25 cellular contexts compared by ENCODE assay signal in the genomic region with DNA sequence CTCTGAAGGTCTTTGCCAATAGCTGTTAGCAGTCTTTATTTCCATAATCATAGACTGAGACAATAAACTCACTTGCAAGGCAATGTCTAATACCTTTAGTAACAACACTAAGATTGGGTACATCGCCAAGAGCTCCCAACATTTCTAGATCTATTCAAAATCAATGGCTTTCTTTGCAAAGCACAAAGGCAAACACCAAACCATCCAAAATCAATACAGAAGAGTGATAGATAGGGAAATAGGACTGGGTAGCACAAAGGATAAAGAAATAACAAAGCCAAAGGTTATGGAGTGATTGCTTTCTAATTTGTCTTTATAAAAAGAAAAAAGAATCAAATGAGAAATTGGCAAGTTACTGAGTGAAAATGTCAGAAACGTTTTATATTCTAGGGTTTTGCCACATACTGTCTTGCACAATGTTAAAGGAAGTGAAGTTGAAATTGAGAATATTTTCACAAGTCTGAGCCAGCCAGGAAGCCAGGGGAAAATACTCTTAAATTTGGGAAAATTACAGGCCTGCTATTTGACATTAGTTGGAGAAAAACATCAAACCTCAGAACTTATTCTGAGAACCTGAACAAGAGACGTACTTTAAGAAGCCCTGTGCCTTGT. TPM values are rescaled to one million over a fixed set of nuclear protein-coding genes. Genes with fewer than 3 reads are reported as not detected.
DNase-seq lines count a peak whose midpoint lies in the region; ATAC-seq, FAIRE-seq and TF ChIP-seq lines count a peak whose summit lies in the region.
"Had no signal": no experiment of that assay in that cellular context is flagged by ENCODE, and none has a peak within 500 bp of the region (broad histone marks: within the 10 kb centered on the region; RNA-seq: fewer than 3 reads in every experiment).

No MANE protein-coding gene starts in this region.

- H2AFZ ChIP-seq in GM23248: no peak overlapping the region
- H2AFZ ChIP-seq: hepatocyte had no signal

- no peak overlapping the region for H3K9ac ChIP-seq in subcutaneous abdominal adipose tissue (ENCODE audit: low read length in 5 of 5)
- H3K9ac ChIP-seq in GM23248: no peak overlapping the region

- no peaks in the 10 kb centered on the region for H4K20me1 ChIP-seq in GM23248 (ENCODE audit: insufficient read depth)

- H3K4me2 ChIP-seq in GM23248 (ENCODE audit: unreplicated experiment): no peak overlapping the region
- H3K4me2 ChIP-seq: hepatocyte had no signal

- DNase-seq in RWPE2 (ENCODE audit: low spot score) (no peak), bronchial epithelial cell (ENCODE audit: low read depth) (peak; percentile 15), iris pigment epithelial cell (ENCODE audit: low read depth) (peak; percentile 33), GM23248 (no peak), DMS 273 (lab: John Stamatoyannopoulos, UW; ENCODE audit: unreplicated experiment) (no peak)
- DNase-seq: activated B cell treated with CpG ODN at 0.5 μM for 24 hours; activated CD4-positive, alpha-beta T cell treated with anti-CD3 and anti-CD28 coated beads, Interleukin-2, amount 10 ng/mL, durations not matched to agents 7 days and 5 days; Karpas-422; left cardiac atrium; mesendoderm; NCI-H2107; NCI-H446; NCI-H774; small intestine; stimulated activated naive B cell treated with anti-CD40 and anti-IgM and Interleukin-4, amounts not matched to agents 10 μg/mL and 1 μg/mL and 100 μg/mL, for 72 hours; upper lobe of right lung had no signal

- H3K27ac ChIP-seq in RWPE2 (ENCODE audit: poor library complexity, severe bottlenecking): peak overlapping the region; percentile 96
- peak overlapping the region; percentile 59 for H3K27ac ChIP-seq in subcutaneous abdominal adipose tissue (ENCODE audit: low read depth, low read length)
- no peak overlapping the region for H3K27ac ChIP-seq in GM23248
- H3K27ac ChIP-seq: C4-2B, gastroesophageal sphincter, hepatocyte, neutrophil, SJSA1, upper lobe of right lung had no signal

- peaks cover 24% of the 10 kb centered on the region for H3F3A ChIP-seq in GM23248 (ENCODE audit: insufficient read depth)

- no peak overlapping the region for H3K4me3 ChIP-seq in RWPE2 (ENCODE audit: severe bottlenecking)
- H3K4me3 ChIP-seq in bronchial epithelial cell (ENCODE audit: low read depth, low read length): no peak overlapping the region
- H3K4me3 ChIP-seq in subcutaneous abdominal adipose tissue (ENCODE audit: low read depth in 1 of 5, low read length in 5 of 5): no peak overlapping the region
- no peak overlapping the region for H3K4me3 ChIP-seq in GM23248
- H3K4me3 ChIP-seq: gastroesophageal sphincter, hepatocyte, SJSA1, upper lobe of right lung had no signal

- H3K9me3 ChIP-seq in RWPE2 (ENCODE audit: severe bottlenecking) (no peaks in the 10 kb centered on the region), subcutaneous abdominal adipose tissue (ENCODE audit: control insufficient read depth in 5 of 5, low read length in 5 of 5) (no peaks in the 10 kb centered on the region), GM23248 (ENCODE audit: low read depth) (no peaks in the 10 kb centered on the region)
- H3K9me3 ChIP-seq: gastroesophageal sphincter, neutrophil, SJSA1, upper lobe of right lung had no signal

- in situ Hi-C loops in GM23248 (cut with MboI): no loop called here

- WGBS in GM23248 (ENCODE audit: low coverage in 1 of 2, low lambda C conversion rate in 2 of 2, missing lambda C conversion rate in 2 of 2), 2 experiments: 61 to 70% methylated on average over 3 of the region's 3 CpGs

- H3K4me1 ChIP-seq in RWPE2 (ENCODE audit: insufficient read depth, poor library complexity, severe bottlenecking): peaks cover 30% of the 10 kb centered on the region
- H3K4me1 ChIP-seq in subcutaneous abdominal adipose tissue (ENCODE audit: control insufficient read depth in 5 of 5, insufficient read depth in 5 of 5, low read length in 5 of 5): peaks cover 3 to 22% (median 15%) of the 10 kb centered on the region in 5 donors
- peaks cover 24% of the 10 kb centered on the region for H3K4me1 ChIP-seq in GM23248 (ENCODE audit: insufficient read depth)
- H3K4me1 ChIP-seq: gastroesophageal sphincter, upper lobe of right lung had no signal

- FAIRE-seq in bronchial epithelial cell (lab: Jason Lieb, UNC): no peak
- FAIRE-seq: small intestine had no signal

- ATAC-seq in RWPE2 (ENCODE audit: low read depth) (no peak), HG03139 (IDR thresholded peaks at IDR 0.05; ENCODE audit: unreplicated experiment) (no peak)
- ATAC-seq: activated naive CD4-positive, alpha-beta T cell treated with anti-CD3 and anti-CD28 coated beads, Interleukin-2, amount 50 U/mL, for 72 hours; esophagus mucosa; gastroesophageal sphincter; stimulated activated naive B cell treated with anti-CD40 and anti-IgM and Interleukin-4, amounts not matched to agents 10 μg/mL and 1 μg/mL and 100 μg/mL, for 72 hours; upper lobe of right lung had no signal

- H3K9me2 ChIP-seq in GM23248 (ENCODE audit: insufficient read depth): no peaks in the 10 kb centered on the region

- H3K79me2 ChIP-seq in GM23248 (ENCODE audit: insufficient read depth): no peaks in the 10 kb centered on the region
- H3K79me2 ChIP-seq: hepatocyte had no signal

- TF ChIP-seq CTCF in RWPE2 (IDR thresholded peaks at IDR 0.05; ENCODE audit: poor library complexity, severe bottlenecking) (no peak), bronchial epithelial cell (IDR thresholded peaks at IDR 0.05; ENCODE audit: insufficient read depth, low read length, severe bottlenecking) (no peak)

- H3K36me3 ChIP-seq in RWPE2 (ENCODE audit: low read depth): no peaks in the 10 kb centered on the region
- H3K36me3 ChIP-seq in bronchial epithelial cell (ENCODE audit: control insufficient read depth, insufficient read depth, low read length): no peaks in the 10 kb centered on the region
- H3K36me3 ChIP-seq in subcutaneous abdominal adipose tissue (ENCODE audit: control insufficient read depth in 5 of 5, insufficient read depth in 5 of 5, low read length in 5 of 5): no peaks in the 10 kb centered on the region
- no peaks in the 10 kb centered on the region for H3K36me3 ChIP-seq in GM23248 (ENCODE audit: low read depth)
- H3K36me3 ChIP-seq: gastroesophageal sphincter, neutrophil, SJSA1, upper lobe of right lung had no signal

- H3K27me3 ChIP-seq in RWPE2 (ENCODE audit: insufficient read depth, poor library complexity, severe bottlenecking) (no peaks in the 10 kb centered on the region), bronchial epithelial cell (ENCODE audit: control insufficient read depth, insufficient read depth, low read length) (no peaks in the 10 kb centered on the region), subcutaneous abdominal adipose tissue (ENCODE audit: control insufficient read depth in 5 of 5, insufficient read depth in 4 of 5, low read length in 5 of 5) (no peaks in the 10 kb centered on the region), GM23248 (replicated peaks; ENCODE audit: insufficient read depth) (no peaks in the 10 kb centered on the region)
- H3K27me3 ChIP-seq: gastroesophageal sphincter, hepatocyte, neutrophil, SJSA1, upper lobe of right lung had no signal

RNA-seq across cellular contexts. Expression of gene LHFPL2, which starts 53.3 kb away (rescaled TPM):
- 29.8 and 32.4 TPM in 2 replicates for total RNA-seq in bronchial epithelial cell
- 13.7 and 14.4 TPM in 2 replicates for total RNA-seq in GM23248 (2014; rRNA removed; shearing (Covaris generic))
- polyA plus RNA-seq in GM23248 (2016; fragmentation: Nextera tagmentation; extraction: Ambion mirVana): 8.0 and 8.4 TPM in 2 replicates

Comparison
In these comparisons a context has a peak if more than half of its experiments do, and no peak if none do; other contexts are left out.
1. DNase-seq: peak in bronchial epithelial cell (single experiment) and iris pigment epithelial cell (single experiment); none in RWPE2 (single experiment), GM23248 (single experiment) and DMS 273 (single experiment).